In the genomic region with DNA sequence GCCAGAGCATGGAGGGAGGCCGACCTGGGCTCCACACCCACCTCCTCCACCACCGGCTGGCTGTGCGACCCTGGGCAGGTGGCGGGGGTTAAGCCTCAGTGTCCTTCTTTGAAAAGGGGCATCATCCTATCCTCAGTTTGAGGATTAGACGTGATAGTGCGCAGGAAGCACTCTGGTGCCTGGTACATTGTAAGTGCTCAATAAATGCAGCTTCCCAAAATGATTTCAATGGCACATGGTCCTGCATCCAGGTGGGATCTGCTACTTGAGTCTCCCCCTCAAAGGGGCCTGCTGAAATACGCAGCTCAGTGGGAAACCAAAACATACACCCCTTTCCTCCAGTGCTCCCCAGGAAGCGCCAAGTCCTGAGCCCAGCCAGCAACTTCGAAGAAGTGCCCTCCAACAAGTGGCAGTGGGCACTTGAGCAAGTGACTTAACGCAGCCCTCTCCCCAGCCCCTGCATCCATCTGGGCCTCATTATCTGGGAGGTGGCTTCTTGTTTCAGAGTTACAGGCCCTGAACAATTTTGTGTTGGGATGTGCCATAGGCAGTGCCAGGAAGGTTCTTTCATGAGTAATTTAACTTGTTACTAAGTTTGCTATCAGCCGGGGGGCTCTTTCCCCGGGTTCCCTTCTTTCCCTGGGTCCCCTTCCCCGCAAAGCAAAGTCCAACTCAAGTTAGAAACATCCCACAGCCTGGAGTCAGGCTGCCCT, we compare ENCODE assay signal across 1 cellular context.
TF ChIP-seq lines count a peak whose summit lies in the region.

No MANE protein-coding gene starts in this region.

TF ChIP-seq in SK-N-SH, 30 proteins besides CTCF, POLR2A, EP300 and RAD21 (continued from another document):
- TF ChIP-seq, protein P1, sequence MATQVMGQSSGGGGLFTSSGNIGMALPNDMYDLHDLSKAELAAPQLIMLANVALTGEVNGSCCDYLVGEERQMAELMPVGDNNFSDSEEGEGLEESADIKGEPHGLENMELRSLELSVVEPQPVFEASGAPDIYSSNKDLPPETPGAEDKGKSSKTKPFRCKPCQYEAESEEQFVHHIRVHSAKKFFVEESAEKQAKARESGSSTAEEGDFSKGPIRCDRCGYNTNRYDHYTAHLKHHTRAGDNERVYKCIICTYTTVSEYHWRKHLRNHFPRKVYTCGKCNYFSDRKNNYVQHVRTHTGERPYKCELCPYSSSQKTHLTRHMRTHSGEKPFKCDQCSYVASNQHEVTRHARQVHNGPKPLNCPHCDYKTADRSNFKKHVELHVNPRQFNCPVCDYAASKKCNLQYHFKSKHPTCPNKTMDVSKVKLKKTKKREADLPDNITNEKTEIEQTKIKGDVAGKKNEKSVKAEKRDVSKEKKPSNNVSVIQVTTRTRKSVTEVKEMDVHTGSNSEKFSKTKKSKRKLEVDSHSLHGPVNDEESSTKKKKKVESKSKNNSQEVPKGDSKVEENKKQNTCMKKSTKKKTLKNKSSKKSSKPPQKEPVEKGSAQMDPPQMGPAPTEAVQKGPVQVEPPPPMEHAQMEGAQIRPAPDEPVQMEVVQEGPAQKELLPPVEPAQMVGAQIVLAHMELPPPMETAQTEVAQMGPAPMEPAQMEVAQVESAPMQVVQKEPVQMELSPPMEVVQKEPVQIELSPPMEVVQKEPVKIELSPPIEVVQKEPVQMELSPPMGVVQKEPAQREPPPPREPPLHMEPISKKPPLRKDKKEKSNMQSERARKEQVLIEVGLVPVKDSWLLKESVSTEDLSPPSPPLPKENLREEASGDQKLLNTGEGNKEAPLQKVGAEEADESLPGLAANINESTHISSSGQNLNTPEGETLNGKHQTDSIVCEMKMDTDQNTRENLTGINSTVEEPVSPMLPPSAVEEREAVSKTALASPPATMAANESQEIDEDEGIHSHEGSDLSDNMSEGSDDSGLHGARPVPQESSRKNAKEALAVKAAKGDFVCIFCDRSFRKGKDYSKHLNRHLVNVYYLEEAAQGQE (IDR thresholded peaks at IDR 0.05; ENCODE audit: low read depth, low read length) = no peak
